Comparison of ENCODE assay signal across 11 cellular contexts in the genomic region with DNA sequence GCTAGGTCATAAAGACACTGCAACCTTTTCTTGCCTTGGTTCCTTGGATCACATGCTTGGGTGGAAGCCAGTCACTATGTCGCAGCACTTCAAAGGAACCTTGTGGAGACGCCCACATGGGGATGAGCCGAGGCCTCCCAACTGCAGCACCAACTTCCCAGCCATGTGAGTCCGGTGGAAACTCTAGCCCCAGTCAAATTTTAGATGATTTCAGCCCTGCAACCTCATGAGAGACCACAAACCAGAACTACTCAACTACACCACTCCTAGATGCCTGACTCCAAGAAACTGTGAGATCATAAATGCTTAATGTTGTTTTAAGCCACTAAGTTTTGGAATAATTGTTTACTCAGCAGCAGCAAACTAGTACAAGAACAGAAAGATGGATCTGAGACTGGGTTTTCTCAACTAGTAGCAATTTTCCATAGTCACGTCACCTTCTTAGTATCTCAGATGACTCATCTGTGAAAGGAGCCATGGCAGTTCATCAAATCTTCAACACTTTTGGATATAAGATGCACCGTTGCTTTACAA.
A peak's percentile ranks its signal among the peaks of the same experiment; 100 is the strongest.
DNase-seq lines count a peak whose midpoint lies in the region; ATAC-seq, FAIRE-seq and TF ChIP-seq lines count a peak whose summit lies in the region.
"Had no signal": no experiment of that assay in that cellular context is flagged by ENCODE, and none has a peak within 500 bp of the region (broad histone marks: within the 10 kb centered on the region; RNA-seq: fewer than 3 reads in every experiment).

No MANE protein-coding gene starts in this region.

- DNase-seq in activated CD8-positive, alpha-beta T cell treated with anti-CD3 and anti-CD28 coated beads for 36 hours = no peak
- no peak for DNase-seq in activated CD8-positive, alpha-beta T cell treated with anti-CD3 and anti-CD28 coated beads, Interleukin-2, amount 10 ng/mL, durations not matched to agents 7 days and 5 days
- DNase-seq in astrocyte (ENCODE audit: low read depth) (peak; percentile 98), left colon (no peak), testis (no peak)
- DNase-seq: caudate nucleus had no signal

- peak overlapping the region; percentile 77 for H3K4me2 ChIP-seq in astrocyte (ENCODE audit: low read length)
- H3K4me2 ChIP-seq: BLaER1 had no signal

- no peak for TF ChIP-seq CTCF in activated CD8-positive, alpha-beta T cell treated with anti-CD3 and anti-CD28 coated beads for 36 hours (IDR thresholded peaks at IDR 0.05)
- no peak for TF ChIP-seq CTCF in astrocyte (IDR thresholded peaks at IDR 0.05; ENCODE audit: insufficient read depth, low read depth, low read length)
- TF ChIP-seq CTCF in testis (IDR thresholded peaks at IDR 0.05) = no peak

- H3K9me3 ChIP-seq in astrocyte (ENCODE audit: insufficient read depth, low read depth, low read length) (no peaks in the 10 kb centered on the region), testis (no peaks in the 10 kb centered on the region)
- H3K9me3 ChIP-seq: BLaER1 had no signal

- CTCF ChIA-PET in activated CD8-positive, alpha-beta T cell treated with anti-CD3 and anti-CD28 coated beads for 36 hours (lab: Charles Lee) = no interaction called here
- CTCF ChIA-PET in activated CD8-positive, alpha-beta T cell treated with anti-CD3 and anti-CD28 coated beads, Interleukin-2, amount 10 ng/mL, durations not matched to agents 7 days and 5 days (lab: Charles Lee) = no interaction called here

- ATAC-seq in activated CD8-positive, alpha-beta T cell treated with anti-CD3 and anti-CD28 coated beads for 36 hours = peak; percentile 42
- no peak for ATAC-seq in activated CD8-positive, alpha-beta T cell treated with anti-CD3 and anti-CD28 coated beads, Interleukin-2, amount 10 ng/mL, durations not matched to agents 7 days and 5 days
- ATAC-seq in HG03025 (IDR thresholded peaks at IDR 0.05; ENCODE audit: low FRiP score, unreplicated experiment) = peak; percentile 41
- ATAC-seq in stimulated activated memory B cell treated with anti-CD40 and anti-IgM and Interleukin-4, amounts not matched to agents 10 μg/mL and 1 μg/mL and 100 μg/mL, for 72 hours = peak; percentile 64
- ATAC-seq in HG03469 (IDR thresholded peaks at IDR 0.05; ENCODE audit: unreplicated experiment) = no peak
- no peak for ATAC-seq in left colon

- WGBS in testis, 2 donors = 71 to 85% methylated on average over 6 of the region's 6 CpGs

- H3K27me3 ChIP-seq in astrocyte (ENCODE audit: insufficient read depth, low read length) (no peaks in the 10 kb centered on the region), testis (no peaks in the 10 kb centered on the region)
- H3K27me3 ChIP-seq: BLaER1 had no signal

- no peak for TF ChIP-seq POLR2A in testis (IDR thresholded peaks at IDR 0.05)

- H3K4me1 Mint-ChIP-seq in activated CD8-positive, alpha-beta T cell treated with anti-CD3 and anti-CD28 coated beads for 36 hours (ENCODE audit: low read depth) = peaks cover 12% of the 10 kb centered on the region
- peaks cover 17% of the 10 kb centered on the region for H3K4me1 Mint-ChIP-seq in activated CD8-positive, alpha-beta T cell treated with anti-CD3 and anti-CD28 coated beads, Interleukin-2, amount 10 ng/mL, durations not matched to agents 7 days and 5 days (ENCODE audit: low read depth)
- peaks cover 44% of the 10 kb centered on the region for H3K4me1 Mint-ChIP-seq in astrocyte (ENCODE audit: low read depth, unreplicated experiment)
- peaks cover 17% of the 10 kb centered on the region for H3K4me1 Mint-ChIP-seq in stimulated activated memory B cell treated with anti-CD40 and anti-IgM and Interleukin-4, amounts not matched to agents 10 μg/mL and 1 μg/mL and 100 μg/mL, for 72 hours

- POLR2A ChIA-PET in activated CD8-positive, alpha-beta T cell treated with anti-CD3 and anti-CD28 coated beads for 36 hours (lab: Charles Lee) = no interaction called here
- POLR2A ChIA-PET in activated CD8-positive, alpha-beta T cell treated with anti-CD3 and anti-CD28 coated beads, Interleukin-2, amount 10 ng/mL, durations not matched to agents 7 days and 5 days (lab: Charles Lee) = no interaction called here

- H3K79me2 ChIP-seq in astrocyte (ENCODE audit: insufficient read depth, low read length) = peaks cover 63% of the 10 kb centered on the region

- H3K27ac ChIP-seq in astrocyte (ENCODE audit: low read depth, low read length) (peak overlapping the region; percentile 92), testis (peak overlapping the region in 1 of 2 donors; percentile 0)
- H3K27ac ChIP-seq: BLaER1, SK-N-MC had no signal

- H4K20me1 ChIP-seq in astrocyte (ENCODE audit: insufficient read depth, low read length) = peaks cover 6% of the 10 kb centered on the region
- H4K20me1 ChIP-seq: BLaER1 had no signal

- intact Hi-C loops in activated CD8-positive, alpha-beta T cell treated with anti-CD3 and anti-CD28 coated beads for 36 hours (cut with micrococcal nuclease) = no loop called here
- intact Hi-C loops in left colon (cut with DNase I, micrococcal nuclease) (no loop called here), testis (cut with DNase I; ENCODE audit: low total_unique reads) (no loop called here)

- peak overlapping the region; percentile 34 for H3K4me3 ChIP-seq in astrocyte (ENCODE audit: insufficient read depth, low read depth, low read length)
- H3K4me3 ChIP-seq in testis = no peak overlapping the region
- H3K4me3 ChIP-seq: BLaER1, SK-N-MC had no signal

- no peak for FAIRE-seq in astrocyte (lab: Jason Lieb, UNC)

- H3K27me3 Mint-ChIP-seq in activated CD8-positive, alpha-beta T cell treated with anti-CD3 and anti-CD28 coated beads for 36 hours = no peaks in the 10 kb centered on the region
- no peaks in the 10 kb centered on the region for H3K27me3 Mint-ChIP-seq in activated CD8-positive, alpha-beta T cell treated with anti-CD3 and anti-CD28 coated beads, Interleukin-2, amount 10 ng/mL, durations not matched to agents 7 days and 5 days (ENCODE audit: low read depth)
- H3K27me3 Mint-ChIP-seq in astrocyte (ENCODE audit: low read depth, unreplicated experiment) = no peaks in the 10 kb centered on the region
- H3K27me3 Mint-ChIP-seq in stimulated activated memory B cell treated with anti-CD40 and anti-IgM and Interleukin-4, amounts not matched to agents 10 μg/mL and 1 μg/mL and 100 μg/mL, for 72 hours = no peaks in the 10 kb centered on the region

- no peaks in the 10 kb centered on the region for H3K36me3 ChIP-seq in astrocyte (ENCODE audit: insufficient read depth, low read length)
- no peaks in the 10 kb centered on the region for H3K36me3 ChIP-seq in testis (ENCODE audit: low read depth, missing control alignments)
- H3K36me3 ChIP-seq: BLaER1 had no signal

- no peak overlapping the region for H3K27ac Mint-ChIP-seq in activated CD8-positive, alpha-beta T cell treated with anti-CD3 and anti-CD28 coated beads for 36 hours
- H3K27ac Mint-ChIP-seq in activated CD8-positive, alpha-beta T cell treated with anti-CD3 and anti-CD28 coated beads, Interleukin-2, amount 10 ng/mL, durations not matched to agents 7 days and 5 days = no peak overlapping the region
- peak overlapping the region; percentile 74 for H3K27ac Mint-ChIP-seq in astrocyte (ENCODE audit: unreplicated experiment)
- peak overlapping the region; percentile 49 for H3K27ac Mint-ChIP-seq in stimulated activated memory B cell treated with anti-CD40 and anti-IgM and Interleukin-4, amounts not matched to agents 10 μg/mL and 1 μg/mL and 100 μg/mL, for 72 hours

- H3K9ac ChIP-seq in astrocyte (ENCODE audit: low read length) = peak overlapping the region; percentile 77
- H3K9ac ChIP-seq: BLaER1 had no signal

- no peaks in the 10 kb centered on the region for H3K9me3 Mint-ChIP-seq in activated CD8-positive, alpha-beta T cell treated with anti-CD3 and anti-CD28 coated beads for 36 hours
- no peaks in the 10 kb centered on the region for H3K9me3 Mint-ChIP-seq in activated CD8-positive, alpha-beta T cell treated with anti-CD3 and anti-CD28 coated beads, Interleukin-2, amount 10 ng/mL, durations not matched to agents 7 days and 5 days (ENCODE audit: insufficient read depth)
- H3K9me3 Mint-ChIP-seq in astrocyte (ENCODE audit: unreplicated experiment) = no peaks in the 10 kb centered on the region
- H3K9me3 Mint-ChIP-seq in stimulated activated memory B cell treated with anti-CD40 and anti-IgM and Interleukin-4, amounts not matched to agents 10 μg/mL and 1 μg/mL and 100 μg/mL, for 72 hours = peaks cover 4% of the 10 kb centered on the region

- H2AFZ ChIP-seq in astrocyte (ENCODE audit: low read depth, low read length) = no peak overlapping the region

- peaks cover 1% of the 10 kb centered on the region for H3K36me3 Mint-ChIP-seq in activated CD8-positive, alpha-beta T cell treated with anti-CD3 and anti-CD28 coated beads for 36 hours (ENCODE audit: low read depth)
- H3K36me3 Mint-ChIP-seq in activated CD8-positive, alpha-beta T cell treated with anti-CD3 and anti-CD28 coated beads, Interleukin-2, amount 10 ng/mL, durations not matched to agents 7 days and 5 days (ENCODE audit: low read depth) = peaks cover 13% of the 10 kb centered on the region
- H3K36me3 Mint-ChIP-seq in astrocyte (ENCODE audit: low read depth, unreplicated experiment) = no peaks in the 10 kb centered on the region
- peaks cover 5% of the 10 kb centered on the region for H3K36me3 Mint-ChIP-seq in stimulated activated memory B cell treated with anti-CD40 and anti-IgM and Interleukin-4, amounts not matched to agents 10 μg/mL and 1 μg/mL and 100 μg/mL, for 72 hours

- no peak overlapping the region for H3K4me3 Mint-ChIP-seq in activated CD8-positive, alpha-beta T cell treated with anti-CD3 and anti-CD28 coated beads for 36 hours
- H3K4me3 Mint-ChIP-seq in activated CD8-positive, alpha-beta T cell treated with anti-CD3 and anti-CD28 coated beads, Interleukin-2, amount 10 ng/mL, durations not matched to agents 7 days and 5 days = no peak overlapping the region
- H3K4me3 Mint-ChIP-seq in astrocyte (ENCODE audit: unreplicated experiment) = peak overlapping the region; percentile 36
- H3K4me3 Mint-ChIP-seq in stimulated activated memory B cell treated with anti-CD40 and anti-IgM and Interleukin-4, amounts not matched to agents 10 μg/mL and 1 μg/mL and 100 μg/mL, for 72 hours = peak overlapping the region; percentile 16

- H3K4me1 ChIP-seq in astrocyte (ENCODE audit: insufficient read depth, low read length) (peaks cover 55% of the 10 kb centered on the region), testis (peaks cover 29% of the 10 kb centered on the region)
- H3K4me1 ChIP-seq: BLaER1 had no signal

Comparison
In these comparisons a context has a peak if more than half of its experiments do, and no peak if none do; other contexts are left out.
1. ATAC-seq: peak in activated CD8-positive, alpha-beta T cell treated with anti-CD3 and anti-CD28 coated beads for 36 hours (single experiment), HG03025 (single experiment) and stimulated activated memory B cell treated with anti-CD40 and anti-IgM and Interleukin-4, amounts not matched to agents 10 μg/mL and 1 μg/mL and 100 μg/mL, for 72 hours (single experiment); none in activated CD8-positive, alpha-beta T cell treated with anti-CD3 and anti-CD28 coated beads, Interleukin-2, amount 10 ng/mL, durations not matched to agents 7 days and 5 days (single experiment), HG03469 (single experiment) and left colon (single experiment).
2. H3K27ac Mint-ChIP-seq: peak in astrocyte (single experiment) and stimulated activated memory B cell treated with anti-CD40 and anti-IgM and Interleukin-4, amounts not matched to agents 10 μg/mL and 1 μg/mL and 100 μg/mL, for 72 hours (single experiment); none in activated CD8-positive, alpha-beta T cell treated with anti-CD3 and anti-CD28 coated beads for 36 hours (single experiment) and activated CD8-positive, alpha-beta T cell treated with anti-CD3 and anti-CD28 coated beads, Interleukin-2, amount 10 ng/mL, durations not matched to agents 7 days and 5 days (single experiment).
3. H3K4me3 Mint-ChIP-seq: peak in astrocyte (single experiment) and stimulated activated memory B cell treated with anti-CD40 and anti-IgM and Interleukin-4, amounts not matched to agents 10 μg/mL and 1 μg/mL and 100 μg/mL, for 72 hours (single experiment); none in activated CD8-positive, alpha-beta T cell treated with anti-CD3 and anti-CD28 coated beads for 36 hours (single experiment) and activated CD8-positive, alpha-beta T cell treated with anti-CD3 and anti-CD28 coated beads, Interleukin-2, amount 10 ng/mL, durations not matched to agents 7 days and 5 days (single experiment).